ENCODE assay signal across 25 cellular contexts in the genomic region with DNA sequence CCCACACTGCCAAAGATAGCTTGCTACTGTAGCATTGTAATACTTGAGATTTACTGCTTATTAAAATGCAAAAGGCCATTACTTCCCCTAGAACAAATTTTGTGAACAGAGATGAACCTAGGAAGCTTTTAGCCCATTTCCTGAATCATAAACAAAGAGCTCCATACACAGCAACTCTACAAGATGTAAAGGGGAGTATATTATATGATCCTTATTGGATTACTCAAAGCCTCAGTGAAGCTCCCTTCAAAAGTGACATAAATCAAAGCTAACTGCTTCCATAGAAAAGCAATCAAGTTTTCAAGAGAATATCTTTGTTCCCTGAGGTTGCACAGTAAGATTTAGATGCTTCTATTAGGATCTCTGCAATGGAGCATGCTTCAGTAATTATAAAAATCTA.
"Had no signal": no experiment of that assay in that cellular context is flagged by ENCODE, and none has a peak within 500 bp of the region (broad histone marks: within the 10 kb centered on the region; RNA-seq: fewer than 3 reads in every experiment).

No MANE protein-coding gene starts in this region.

- H3K27ac ChIP-seq: ascending aorta, body of pancreas, Peyer's patch, RWPE1, SJCRH30 had no signal

- H3K27me3 ChIP-seq: ascending aorta, body of pancreas, Peyer's patch, SJCRH30 had no signal

- H3K4me1 ChIP-seq: ascending aorta, body of pancreas, Peyer's patch, SJCRH30 had no signal

- H3K36me3 ChIP-seq: ascending aorta, Peyer's patch, SJCRH30 had no signal

- DNase-seq: activated CD4-positive, alpha-beta T cell treated with anti-CD3 and anti-CD28 coated beads for 48 hours; activated CD4-positive, alpha-beta T cell treated with anti-CD3 and anti-CD28 coated beads, Interleukin-2, amount 50 U/mL, for 4 hours; activated CD4-positive, CD25-positive, alpha-beta regulatory T cell treated with anti-CD3 and anti-CD28 coated beads, Interleukin-2, amount 50 U/mL, for 72 hours; activated CD8-positive, alpha-beta T cell treated with anti-CD3 and anti-CD28 coated beads, Interleukin-2, amount 10 ng/mL, durations not matched to agents 7 days and 5 days; activated effector memory CD4-positive, alpha-beta T cell treated with Interleukin-2 at 50 U/mL for 16 hours; activated naive CD4-positive, alpha-beta T cell treated with Interleukin-2 at 50 U/mL for 16 hours; activated naive CD8-positive, alpha-beta T cell treated with anti-CD3 and anti-CD28 coated beads, Interleukin-2, amount 50 U/mL, for 24 hours; activated T-cell treated with anti-CD3 and anti-CD28 coated beads, Interleukin-2, amount 50 U/mL, for 24 hours; amniotic stem cell; body of pancreas; central memory CD4-positive, alpha-beta T cell; IMR-90; Kasumi-1; KBM-7; NCI-H1436; NCI-H1694 treated with DMSO at 0.1 percent for 48 hours; NCI-H2081 treated with DMSO at 0.1 percent for 48 hours; NCI-H510A treated with DMSO at 0.1 percent for 48 hours; NK-92 treated with Interleukin-12 subunit alpha and Interleukin-12 subunit beta, amount 100 ng/mL, for 24 hours; Peyer's patch; Right ventricle myocardium superior; SJCRH30 had no signal

- H3K4me3 ChIP-seq: ascending aorta, body of pancreas, Peyer's patch, SJCRH30 had no signal

- ATAC-seq: activated CD8-positive, alpha-beta T cell treated with anti-CD3 and anti-CD28 coated beads, Interleukin-2, amount 10 ng/mL, durations not matched to agents 7 days and 5 days; activated naive CD4-positive, alpha-beta T cell treated with anti-CD3 and anti-CD28 coated beads, Interleukin-2, amount 50 U/mL, for 72 hours; activated naive CD8-positive, alpha-beta T cell treated with anti-CD3 and anti-CD28 coated beads, Interleukin-2, amount 50 U/mL, for 24 hours; body of pancreas had no signal

- H3K9me3 ChIP-seq: ascending aorta, body of pancreas, Peyer's patch, SJCRH30 had no signal
